ENCODE assay signal across 1 cellular context in genomic region chrX:154597221-154597620, GRCh38.
TF ChIP-seq lines count a peak whose summit lies in the region.

No MANE protein-coding gene starts in this region.

TF ChIP-seq in endothelial cell of umbilical vein, 7 proteins besides CTCF, POLR2A, EP300 and RAD21:
- TF ChIP-seq MYC (IDR thresholded peaks at IDR 0.05; ENCODE audit: low read depth, low read length) (no peak), EZH2 (IDR thresholded peaks at IDR 0.05; ENCODE audit: borderline replicate concordance, low read depth, low read length, severe bottlenecking) (no peak)
